Comparison of ENCODE assay signal across 19 cellular contexts in the genomic region with DNA sequence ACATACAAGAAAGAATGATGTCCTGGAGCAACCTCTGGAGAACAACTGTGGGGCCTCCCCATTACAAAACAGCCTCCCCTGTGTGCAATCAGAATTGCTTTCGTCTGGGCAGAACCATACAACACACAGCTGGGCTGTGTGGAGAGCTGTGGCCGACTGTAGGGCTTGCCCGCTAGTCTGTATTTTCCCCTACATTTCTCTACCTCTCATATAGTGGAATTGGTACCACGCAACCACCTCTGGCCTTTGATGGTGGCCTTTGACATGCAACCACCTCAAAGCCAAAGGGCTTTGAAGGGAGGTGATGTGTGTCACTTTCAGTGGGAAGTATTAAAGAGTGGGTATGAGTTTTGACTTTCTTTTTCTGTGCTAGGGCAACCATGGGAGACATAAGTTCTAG. TPM values are rescaled to one million over a fixed set of nuclear protein-coding genes. Genes with fewer than 3 reads are reported as not detected.
DNase-seq lines count a peak whose midpoint lies in the region; ATAC-seq, FAIRE-seq and TF ChIP-seq lines count a peak whose summit lies in the region.
"Had no signal": no experiment of that assay in that cellular context is flagged by ENCODE, and none has a peak within 500 bp of the region (broad histone marks: within the 10 kb centered on the region; RNA-seq: fewer than 3 reads in every experiment).

No MANE protein-coding gene starts in this region.

- peak; percentile 14 for DNase-seq in activated T-cell treated with anti-CD3 and anti-CD28 coated beads for 48 hours (ENCODE audit: low read depth)
- no peak for DNase-seq in activated T-cell treated with anti-CD3 and anti-CD28 coated beads for 4 hours
- peak; percentile 60 for DNase-seq in activated naive CD8-positive, alpha-beta T cell treated with anti-CD3 and anti-CD28 coated beads for 36 hours
- no peak for DNase-seq in stimulated activated effector memory CD8-positive, alpha-beta T cell treated with anti-CD3 and anti-CD28 coated beads, Interleukin-12 subunit alpha, Interleukin-12 subunit beta, amount 100 ng/mL, for 72 hours (ENCODE audit: low spot score in 2 of 2)
- no peak for DNase-seq in Peyer's patch
- DNase-seq in frontal cortex (ENCODE audit: low spot score in 2 of 2), result no peak
- DNase-seq: Calu3; CD4-positive, CD25-positive, alpha-beta regulatory T cell; DMS79 treated with DMSO at 0.1 percent for 48 hours; MV-4-11; NCI-H1436; NCI-H2029 treated with DMSO at 0.1 percent for 48 hours; NCI-H510A; NCI-H82 had no signal

- no peaks in the 10 kb centered on the region for H3K27me3 ChIP-seq in Peyer's patch

- H3K9me3 ChIP-seq in Peyer's patch, result no peaks in the 10 kb centered on the region

- ATAC-seq in stimulated activated effector memory CD8-positive, alpha-beta T cell treated with anti-CD3 and anti-CD28 coated beads, Interleukin-12 subunit alpha, Interleukin-12 subunit beta, amount 100 ng/mL, for 72 hours, result no peak
- no peak for ATAC-seq in esophagus mucosa
- ATAC-seq: GM23338 had no signal

- H3K4me1 Mint-ChIP-seq in IgD-negative memory B cell, result peaks cover under 1 to 6% (median 1%) of the 10 kb centered on the region in 3 donors
- H3K4me1 Mint-ChIP-seq in activated naive CD8-positive, alpha-beta T cell treated with anti-CD3 and anti-CD28 coated beads for 36 hours, result peaks cover 26% of the 10 kb centered on the region
- H3K4me1 Mint-ChIP-seq in stimulated activated effector memory CD8-positive, alpha-beta T cell treated with anti-CD3 and anti-CD28 coated beads, Interleukin-12 subunit alpha, Interleukin-12 subunit beta, amount 100 ng/mL, for 72 hours, result peaks cover 5% of the 10 kb centered on the region
- H3K4me1 Mint-ChIP-seq: GM23338 had no signal

- TF ChIP-seq POLR2A in Peyer's patch (IDR thresholded peaks at IDR 0.05), result no peak

- H3K4me3 ChIP-seq in Peyer's patch, result no peak overlapping the region
- H3K4me3 ChIP-seq: GM23338 had no signal

- TF ChIP-seq CTCF in Peyer's patch (IDR thresholded peaks at IDR 0.05), result no peak

- peaks cover 6% of the 10 kb centered on the region for H3K36me3 Mint-ChIP-seq in IgD-negative memory B cell
- H3K36me3 Mint-ChIP-seq in activated naive CD8-positive, alpha-beta T cell treated with anti-CD3 and anti-CD28 coated beads for 36 hours, result peaks cover 13% of the 10 kb centered on the region
- peaks cover 7% of the 10 kb centered on the region for H3K36me3 Mint-ChIP-seq in stimulated activated effector memory CD8-positive, alpha-beta T cell treated with anti-CD3 and anti-CD28 coated beads, Interleukin-12 subunit alpha, Interleukin-12 subunit beta, amount 100 ng/mL, for 72 hours

- H3K27ac ChIP-seq in Peyer's patch, result no peak overlapping the region

- H3K9me3 Mint-ChIP-seq in IgD-negative memory B cell, result no peaks in the 10 kb centered on the region
- peaks cover 3% of the 10 kb centered on the region for H3K9me3 Mint-ChIP-seq in activated naive CD8-positive, alpha-beta T cell treated with anti-CD3 and anti-CD28 coated beads for 36 hours
- no peaks in the 10 kb centered on the region for H3K9me3 Mint-ChIP-seq in stimulated activated effector memory CD8-positive, alpha-beta T cell treated with anti-CD3 and anti-CD28 coated beads, Interleukin-12 subunit alpha, Interleukin-12 subunit beta, amount 100 ng/mL, for 72 hours
- H3K9me3 Mint-ChIP-seq: CD4-positive, CD25-positive, alpha-beta regulatory T cell; GM23338 had no signal

- FAIRE-seq in frontal cortex (lab: Jason Lieb, UNC), result no peak
- FAIRE-seq: G401.6, RCC 7860 had no signal

- no peaks in the 10 kb centered on the region for H3K27me3 Mint-ChIP-seq in IgD-negative memory B cell
- H3K27me3 Mint-ChIP-seq in activated naive CD8-positive, alpha-beta T cell treated with anti-CD3 and anti-CD28 coated beads for 36 hours, result no peaks in the 10 kb centered on the region
- H3K27me3 Mint-ChIP-seq: CD4-positive, CD25-positive, alpha-beta regulatory T cell had no signal

- no peak overlapping the region for H3K4me3 Mint-ChIP-seq in IgD-negative memory B cell
- no peak overlapping the region for H3K4me3 Mint-ChIP-seq in activated naive CD8-positive, alpha-beta T cell treated with anti-CD3 and anti-CD28 coated beads for 36 hours
- no peak overlapping the region for H3K4me3 Mint-ChIP-seq in stimulated activated effector memory CD8-positive, alpha-beta T cell treated with anti-CD3 and anti-CD28 coated beads, Interleukin-12 subunit alpha, Interleukin-12 subunit beta, amount 100 ng/mL, for 72 hours
- H3K4me3 Mint-ChIP-seq: GM23338 had no signal

- H3K27ac Mint-ChIP-seq in IgD-negative memory B cell, result peak overlapping the region in 2 of 3 donors; percentile 50 to 73
- peak overlapping the region; percentile 82 for H3K27ac Mint-ChIP-seq in activated naive CD8-positive, alpha-beta T cell treated with anti-CD3 and anti-CD28 coated beads for 36 hours
- H3K27ac Mint-ChIP-seq in stimulated activated effector memory CD8-positive, alpha-beta T cell treated with anti-CD3 and anti-CD28 coated beads, Interleukin-12 subunit alpha, Interleukin-12 subunit beta, amount 100 ng/mL, for 72 hours, result peak overlapping the region; percentile 70
- H3K27ac Mint-ChIP-seq: GM23338 had no signal

- no peaks in the 10 kb centered on the region for H3K4me1 ChIP-seq in Peyer's patch

- peaks cover 0 to 5% (median 0%) of the 10 kb centered on the region in 3 donors for H3K36me3 ChIP-seq in Peyer's patch

RNA-seq across cellular contexts. Expression of gene GARRE1, which starts 34.0 kb away (rescaled TPM):
- 8.6 TPM for polyA plus RNA-seq in IgD-negative memory B cell
- total RNA-seq in activated naive CD8-positive, alpha-beta T cell treated with anti-CD3 and anti-CD28 coated beads for 36 hours, result 1 to 10 TPM; 7.5 to 9.7 TPM
- 10 to 100 TPM; 11.9 to 31.2 (median 19.5) TPM for total RNA-seq in Peyer's patch
- total RNA-seq in frontal cortex, result 17.1 TPM
- 10.2 TPM for total RNA-seq in esophagus mucosa

Comparison
In these comparisons a context has a peak if more than half of its experiments do, and no peak if none do; other contexts are left out.
1. DNase-seq: peak in activated T-cell treated with anti-CD3 and anti-CD28 coated beads for 48 hours (single experiment) and activated naive CD8-positive, alpha-beta T cell treated with anti-CD3 and anti-CD28 coated beads for 36 hours (single experiment); none in activated T-cell treated with anti-CD3 and anti-CD28 coated beads for 4 hours (single experiment), stimulated activated effector memory CD8-positive, alpha-beta T cell treated with anti-CD3 and anti-CD28 coated beads, Interleukin-12 subunit alpha, Interleukin-12 subunit beta, amount 100 ng/mL, for 72 hours (0 of 2), Peyer's patch (0 of 3) and frontal cortex (0 of 2).
2. Peak in every context shown above with its lines, with median percentiles within 50 percentile points of each other: H3K27ac Mint-ChIP-seq.